ENCODE assay signal across 21 cellular contexts in the genomic region with DNA sequence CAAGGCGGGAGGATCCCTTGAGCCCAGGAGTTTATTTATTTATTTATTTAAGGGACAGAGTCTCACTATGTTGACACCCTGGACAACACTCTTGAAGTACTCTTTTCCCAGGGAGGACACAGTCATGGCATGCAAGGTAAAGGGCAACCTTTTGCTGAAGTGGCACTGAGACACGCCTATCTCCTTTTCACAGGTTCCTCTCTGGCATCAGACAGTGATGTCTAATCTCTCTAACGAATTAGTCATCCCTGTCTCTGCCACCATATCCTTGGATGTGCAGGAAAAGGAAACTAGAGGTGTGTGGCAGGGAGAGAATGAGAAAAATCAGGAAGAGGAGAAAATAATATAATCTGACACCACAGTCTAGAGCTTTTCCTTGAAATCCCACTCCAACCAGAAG. TPM values are rescaled to one million over a fixed set of nuclear protein-coding genes. Genes with fewer than 3 reads are reported as not detected.
"Had no signal": no experiment of that assay in that cellular context is flagged by ENCODE, and none has a peak within 500 bp of the region (broad histone marks: within the 10 kb centered on the region; RNA-seq: fewer than 3 reads in every experiment).

No MANE protein-coding gene starts in this region.

- H3K9me3 Mint-ChIP-seq: activated T-cell treated with anti-CD3 and anti-CD28 coated beads, Interleukin-2, amount 50 U/mL, for 72 hours had no signal

- H3K4me3 Mint-ChIP-seq: activated CD8-positive, alpha-beta T cell treated with anti-CD3 and anti-CD28 coated beads, Interleukin-2, amount 10 ng/mL, durations not matched to agents 7 days and 5 days; activated naive CD8-positive, alpha-beta T cell; activated T-cell treated with anti-CD3 and anti-CD28 coated beads, Interleukin-2, amount 50 U/mL, for 72 hours; T-helper 17 cell had no signal

- H3K4me1 Mint-ChIP-seq: T-helper 17 cell had no signal

- DNase-seq: activated CD4-positive, alpha-beta T cell treated with anti-CD3 and anti-CD28 coated beads for 48 hours; activated CD8-positive, alpha-beta memory T cell treated with anti-CD3 and anti-CD28 coated beads, Interleukin-2, amount 50 U/mL, for 4 hours; activated CD8-positive, alpha-beta T cell treated with anti-CD3 and anti-CD28 coated beads, Interleukin-2, amount 10 ng/mL, durations not matched to agents 7 days and 5 days; activated gamma-delta T cell; activated T-cell treated with anti-CD3 and anti-CD28 coated beads, Interleukin-2, amount 50 U/mL, for 72 hours; amniotic stem cell; central memory CD4-positive, alpha-beta T cell; effector CD4-positive, alpha-beta T cell; head of caudate nucleus; left cardiac atrium; lower lobe of right lung; midbrain; sigmoid colon; stimulated activated CD4-positive, alpha-beta T cell treated with anti-CD3 and anti-CD28 coated beads, Interleukin-12 subunit alpha, Interleukin-12 subunit beta, amount 100 ng/mL, for 4 hours; stimulated activated CD4-positive, alpha-beta T cell treated with anti-CD3 and anti-CD28 coated beads, Interleukin-2, amount 100 ng/mL, for 24 hours; T-helper 17 cell; uterus had no signal

- H3K27me3 ChIP-seq: neutrophil, sigmoid colon, uterus had no signal

- H3K36me3 Mint-ChIP-seq: activated naive CD8-positive, alpha-beta T cell had no signal

- H3K4me1 ChIP-seq: lower lobe of right lung, parathyroid adenoma, sigmoid colon, uterus had no signal

- H3K4me3 ChIP-seq: coronary artery, lower lobe of right lung, sigmoid colon, uterus had no signal

- H3K27ac Mint-ChIP-seq: activated CD8-positive, alpha-beta T cell treated with anti-CD3 and anti-CD28 coated beads, Interleukin-2, amount 10 ng/mL, durations not matched to agents 7 days and 5 days; activated naive CD8-positive, alpha-beta T cell; activated T-cell treated with anti-CD3 and anti-CD28 coated beads, Interleukin-2, amount 50 U/mL, for 72 hours; T-helper 17 cell had no signal

- ATAC-seq: activated CD8-positive, alpha-beta T cell treated with anti-CD3 and anti-CD28 coated beads, Interleukin-2, amount 10 ng/mL, durations not matched to agents 7 days and 5 days; activated T-cell treated with anti-CD3 and anti-CD28 coated beads, Interleukin-2, amount 50 U/mL, for 72 hours; left cardiac atrium; lower lobe of right lung; T-helper 17 cell had no signal

- H3K27ac ChIP-seq: coronary artery, lower lobe of right lung, neutrophil, parathyroid adenoma, sigmoid colon had no signal

- H3K36me3 ChIP-seq: lower lobe of right lung, neutrophil, sigmoid colon, uterus had no signal

- H3K9me3 ChIP-seq: lower lobe of right lung, neutrophil, sigmoid colon, uterus had no signal

RNA-seq across cellular contexts. Expression of a gene that starts 19.5 kb away (rescaled TPM):
- total RNA-seq: activated CD8-positive, alpha-beta T cell treated with anti-CD3 and anti-CD28 coated beads, Interleukin-2, amount 10 ng/mL, durations not matched to agents 7 days and 5 days had no signal
